Comparison of ENCODE assay signal across 20 cellular contexts in genomic region chr2:12296120-12296519, GRCh38.
"Had no signal": no experiment of that assay in that cellular context is flagged by ENCODE, and none has a peak within 500 bp of the region (broad histone marks: within the 10 kb centered on the region; RNA-seq: fewer than 3 reads in every experiment).

No MANE protein-coding gene starts in this region.

- ATAC-seq: activated CD4-positive, alpha-beta T cell treated with anti-CD3 and anti-CD28 coated beads for 36 hours; activated T-cell treated with anti-CD3 and anti-CD28 coated beads, Interleukin-2, amount 50 U/mL, for 72 hours; heart left ventricle; natural killer cell; stimulated activated naive B cell treated with anti-CD40 and anti-IgM and Interleukin-4, amounts not matched to agents 10 μg/mL and 1 μg/mL and 100 μg/mL, for 72 hours had no signal

- H3K4me3 ChIP-seq: coronary artery, heart left ventricle, left lung, lung, transverse colon had no signal

- H3K9me3 Mint-ChIP-seq: activated B cell treated with CpG ODN at 0.5 μM for 24 hours, immature natural killer cell had no signal

- H3K27ac Mint-ChIP-seq: activated B cell treated with CpG ODN at 0.5 μM for 24 hours; activated CD4-positive, alpha-beta T cell treated with anti-CD3 and anti-CD28 coated beads for 36 hours; activated naive CD8-positive, alpha-beta T cell treated with anti-CD3 and anti-CD28 coated beads for 36 hours; activated T-cell treated with anti-CD3 and anti-CD28 coated beads, Interleukin-2, amount 50 U/mL, for 72 hours; immature natural killer cell; natural killer cell; progenitor cell of endocrine pancreas; stimulated activated naive B cell treated with anti-CD40 and anti-IgM and Interleukin-4, amounts not matched to agents 10 μg/mL and 1 μg/mL and 100 μg/mL, for 72 hours had no signal

- H3K27ac ChIP-seq: coronary artery, heart left ventricle, left lung, transverse colon had no signal

- H3K4me3 Mint-ChIP-seq: activated B cell treated with CpG ODN at 0.5 μM for 24 hours; activated CD4-positive, alpha-beta T cell treated with anti-CD3 and anti-CD28 coated beads for 36 hours; activated naive CD8-positive, alpha-beta T cell treated with anti-CD3 and anti-CD28 coated beads for 36 hours; activated T-cell treated with anti-CD3 and anti-CD28 coated beads, Interleukin-2, amount 50 U/mL, for 72 hours; immature natural killer cell; natural killer cell; stimulated activated naive B cell treated with anti-CD40 and anti-IgM and Interleukin-4, amounts not matched to agents 10 μg/mL and 1 μg/mL and 100 μg/mL, for 72 hours had no signal

- H3K9me3 ChIP-seq: heart left ventricle, left lung, SK-N-SH, transverse colon had no signal

- H3K4me1 ChIP-seq: left lung, transverse colon had no signal

- H3K27me3 ChIP-seq: heart left ventricle, left lung, transverse colon had no signal

- H3K36me3 ChIP-seq: heart left ventricle, left lung, transverse colon had no signal

- H3K36me3 Mint-ChIP-seq: stimulated activated naive B cell treated with anti-CD40 and anti-IgM and Interleukin-4, amounts not matched to agents 10 μg/mL and 1 μg/mL and 100 μg/mL, for 72 hours had no signal

- H3K4me2 ChIP-seq: SK-N-SH had no signal

- H3K9ac ChIP-seq: SK-N-SH had no signal

- DNase-seq: activated B cell treated with CpG ODN at 0.5 μM for 24 hours; activated CD4-positive, alpha-beta T cell treated with anti-CD3 and anti-CD28 coated beads for 36 hours; activated gamma-delta T cell; activated naive CD8-positive, alpha-beta T cell treated with anti-CD3 and anti-CD28 coated beads for 36 hours; activated T-cell treated with anti-CD3 and anti-CD28 coated beads, Interleukin-2, amount 50 U/mL, for 72 hours; amygdala; cerebellar nuclear complex; heart left ventricle; immature natural killer cell; left lung; natural killer cell; retina; SK-N-SH; stimulated activated CD4-positive, alpha-beta T cell treated with anti-CD3 and anti-CD28 coated beads, Interleukin-2, amount 100 ng/mL, for 48 hours; stimulated activated CD8-positive, alpha-beta memory T cell treated with anti-CD3 and anti-CD28 coated beads, Interleukin-4, amount 100 ng/mL, for 48 hours; stimulated activated naive B cell treated with anti-CD40 and anti-IgM and Interleukin-4, amounts not matched to agents 10 μg/mL and 1 μg/mL and 100 μg/mL, for 72 hours; transverse colon had no signal

- H3K27me3 Mint-ChIP-seq: activated B cell treated with CpG ODN at 0.5 μM for 24 hours; stimulated activated naive B cell treated with anti-CD40 and anti-IgM and Interleukin-4, amounts not matched to agents 10 μg/mL and 1 μg/mL and 100 μg/mL, for 72 hours had no signal
